ENCODE assay signal across 7 cellular contexts in the genomic region with DNA sequence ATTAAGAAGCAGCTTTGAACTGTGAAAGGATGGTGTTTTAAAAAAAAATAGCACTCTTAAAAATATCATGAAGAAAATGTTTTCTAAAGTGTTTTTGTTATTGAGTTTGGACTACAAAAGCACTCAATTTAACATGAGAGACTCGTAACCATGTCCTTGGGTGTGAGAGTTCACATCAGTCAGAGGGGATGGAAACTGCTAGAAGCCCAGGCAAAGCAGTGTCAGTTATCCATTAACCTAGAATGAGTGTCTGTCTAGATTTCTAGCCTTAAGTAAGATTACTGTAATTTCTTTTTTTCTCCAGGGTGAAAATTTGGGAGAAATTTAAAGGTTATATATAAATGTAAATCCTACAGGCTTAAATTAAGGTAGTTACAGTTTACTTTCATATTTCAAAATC. TPM values are rescaled to one million over a fixed set of nuclear protein-coding genes. Genes with fewer than 3 reads are reported as not detected.
"Had no signal": no experiment of that assay in that cellular context is flagged by ENCODE, and none has a peak within 500 bp of the region (broad histone marks: within the 10 kb centered on the region; RNA-seq: fewer than 3 reads in every experiment).

No MANE protein-coding gene starts in this region.

- DNase-seq: IMR-90, KBM-7 had no signal

- FAIRE-seq: HTR-8/SVneo, K562 had no signal

- H3K27ac ChIP-seq: HL-60 had no signal

- ATAC-seq: K562 had no signal

- H3K4me3 ChIP-seq: K562 had no signal

RNA-seq across cellular contexts. Expression of a gene that starts 31.7 kb away (rescaled TPM):
- total RNA-seq: HT1080, IMR-90, K562 had no signal
- polyA plus RNA-seq: IgD-negative memory B cell, IMR-90, K562 had no signal
